ENCODE assay signal across 20 cellular contexts in genomic region chr20:37837934-37838333, GRCh38.
DNase-seq lines count a peak whose midpoint lies in the region; ATAC-seq and TF ChIP-seq lines count a peak whose summit lies in the region.
"Had no signal": no experiment of that assay in that cellular context is flagged by ENCODE, and none has a peak within 500 bp of the region (broad histone marks: within the 10 kb centered on the region; RNA-seq: fewer than 3 reads in every experiment).

No MANE protein-coding gene starts in this region.

- H3K27ac ChIP-seq in RWPE2 (ENCODE audit: poor library complexity, severe bottlenecking), result no peak overlapping the region
- H3K27ac ChIP-seq: HL-60, KMS-11, SJSA1 had no signal

- H3K36me3 ChIP-seq in BE2C (peaks cover 7% of the 10 kb centered on the region), RWPE2 (ENCODE audit: low read depth) (peaks cover 8% of the 10 kb centered on the region; the same call in 1 of the 2 replicates)

- ATAC-seq in RWPE2 (ENCODE audit: low read depth) (no peak), left cardiac atrium (no peak), HG02981 (IDR thresholded peaks at IDR 0.05; ENCODE audit: unreplicated experiment) (no peak)
- ATAC-seq: CD8-positive, alpha-beta T cell; GM12878; HCT116; Panc1 had no signal

- peaks cover 9% of the 10 kb centered on the region for H3K36me3 Mint-ChIP-seq in progenitor cell of endocrine pancreas (ENCODE audit: insufficient read depth)

- H3K27ac Mint-ChIP-seq in progenitor cell of endocrine pancreas, result peak overlapping the region; percentile 19
- H3K27ac Mint-ChIP-seq: B cell; CD8-positive, alpha-beta T cell had no signal

- H3K4me1 ChIP-seq in BE2C (peaks cover 15% of the 10 kb centered on the region), RWPE2 (ENCODE audit: insufficient read depth, poor library complexity, severe bottlenecking) (no peaks in the 10 kb centered on the region)
- H3K4me1 ChIP-seq: SJSA1 had no signal

- H3K4me1 Mint-ChIP-seq in progenitor cell of endocrine pancreas (ENCODE audit: low read depth), result peaks cover 12% of the 10 kb centered on the region

- TF ChIP-seq CTCF in BE2C (IDR thresholded peaks at IDR 0.05; ENCODE audit: low read depth, low read length), result no peak
- TF ChIP-seq CTCF in RWPE2 (IDR thresholded peaks at IDR 0.05; ENCODE audit: poor library complexity, severe bottlenecking), result no peak
- no peak for TF ChIP-seq CTCF in progenitor cell of endocrine pancreas (IDR thresholded peaks at IDR 0.05; ENCODE audit: unreplicated experiment)

- H3K9me3 ChIP-seq in BE2C, result no peaks in the 10 kb centered on the region
- H3K9me3 ChIP-seq in RWPE2 (ENCODE audit: severe bottlenecking), result no peaks in the 10 kb centered on the region
- H3K9me3 ChIP-seq: SJSA1 had no signal

- DNase-seq in BE2C (peak; percentile 55), RWPE2 (ENCODE audit: low spot score) (peak; percentile 38), iris pigment epithelial cell (ENCODE audit: low read depth) (peak; percentile 3), progenitor cell of endocrine pancreas (ENCODE audit: low spot score, unreplicated experiment) (no peak), left cardiac atrium (no peak), T-helper 1 cell (no peak)
- DNase-seq: Calu3; CD8-positive, alpha-beta T cell; GOT3; NCI-H1436; NCI-H1930; NCI-H526 treated with DMSO at 0.1 percent for 48 hours had no signal

- intact Hi-C loops in left cardiac atrium (cut with DNase I), result no loop called here

- no peaks in the 10 kb centered on the region for H3K27me3 Mint-ChIP-seq in progenitor cell of endocrine pancreas
- H3K27me3 Mint-ChIP-seq: B cell had no signal

- H3K4me3 ChIP-seq in BE2C (ENCODE audit: low read depth, low read length) (no peak overlapping the region), RWPE2 (ENCODE audit: severe bottlenecking) (no peak overlapping the region)
- H3K4me3 ChIP-seq: GM12878, SJSA1 had no signal

- no peaks in the 10 kb centered on the region for H3K9me3 Mint-ChIP-seq in progenitor cell of endocrine pancreas (ENCODE audit: low read depth)
- H3K9me3 Mint-ChIP-seq: CD8-positive, alpha-beta T cell had no signal

- H3K4me3 Mint-ChIP-seq in progenitor cell of endocrine pancreas (ENCODE audit: low read depth), result no peak overlapping the region
- H3K4me3 Mint-ChIP-seq: B cell; CD8-positive, alpha-beta T cell had no signal

- H3K27me3 ChIP-seq in BE2C, result no peaks in the 10 kb centered on the region
- H3K27me3 ChIP-seq in RWPE2 (ENCODE audit: insufficient read depth, poor library complexity, severe bottlenecking), result no peaks in the 10 kb centered on the region
- H3K27me3 ChIP-seq: SJSA1 had no signal

Comparison
In these comparisons a context has a peak if more than half of its experiments do, and no peak if none do; other contexts are left out.
1. DNase-seq: peak in BE2C (single experiment), RWPE2 (single experiment) and iris pigment epithelial cell (single experiment); none in progenitor cell of endocrine pancreas (single experiment), left cardiac atrium (single experiment) and T-helper 1 cell (0 of 5).